ENCODE assay signal across 16 cellular contexts in genomic region chr5:9538504-9538903, GRCh38. TPM values are rescaled to one million over a fixed set of nuclear protein-coding genes. Genes with fewer than 3 reads are reported as not detected.
"Had no signal": no experiment of that assay in that cellular context is flagged by ENCODE, and none has a peak within 500 bp of the region (broad histone marks: within the 10 kb centered on the region; RNA-seq: fewer than 3 reads in every experiment).

No MANE protein-coding gene starts in this region.

- H3K36me3 ChIP-seq: adrenal gland, colonic mucosa, left lung, neutrophil, thyroid gland had no signal

- H3K4me3 Mint-ChIP-seq: activated naive CD4-positive, alpha-beta T cell treated with anti-CD3 and anti-CD28 coated beads, Interleukin-2, amount 50 U/mL, for 24 hours; naive thymus-derived CD8-positive, alpha-beta T cell; stimulated activated memory B cell treated with anti-CD40 and anti-IgM and Interleukin-4, amounts not matched to agents 10 μg/mL and 1 μg/mL and 100 μg/mL, for 72 hours had no signal

- H3K27ac ChIP-seq: adrenal gland, colonic mucosa, hepatocyte, left lung, neutrophil, thyroid gland had no signal

- H3K27ac Mint-ChIP-seq: activated naive CD4-positive, alpha-beta T cell treated with anti-CD3 and anti-CD28 coated beads, Interleukin-2, amount 50 U/mL, for 24 hours; stimulated activated memory B cell treated with anti-CD40 and anti-IgM and Interleukin-4, amounts not matched to agents 10 μg/mL and 1 μg/mL and 100 μg/mL, for 72 hours had no signal

- H3K4me1 ChIP-seq: adrenal gland, colonic mucosa, left lung, thyroid gland had no signal

- DNase-seq: activated CD4-positive, alpha-beta T cell treated with anti-CD3 and anti-CD28 coated beads for 1 hour; activated CD4-positive, alpha-beta T cell treated with anti-CD3 and anti-CD28 coated beads, Interleukin-2, amount 50 U/mL, for 48 hours; activated effector memory CD4-positive, alpha-beta T cell treated with anti-CD3 and anti-CD28 coated beads, Interleukin-2, amount 50 U/mL, for 16 hours; activated T-cell treated with anti-CD3 and anti-CD28 coated beads, Interleukin-2, amount 50 U/mL, for 48 hours; adrenal gland; colonic mucosa; kidney; left lung; mucosa of descending colon; naive thymus-derived CD8-positive, alpha-beta T cell; T1000; thyroid gland had no signal

- H3K4me1 Mint-ChIP-seq: activated naive CD4-positive, alpha-beta T cell treated with anti-CD3 and anti-CD28 coated beads, Interleukin-2, amount 50 U/mL, for 24 hours; naive thymus-derived CD8-positive, alpha-beta T cell; stimulated activated memory B cell treated with anti-CD40 and anti-IgM and Interleukin-4, amounts not matched to agents 10 μg/mL and 1 μg/mL and 100 μg/mL, for 72 hours had no signal

- ATAC-seq: left lung; mucosa of descending colon; naive thymus-derived CD8-positive, alpha-beta T cell; stimulated activated memory B cell treated with anti-CD40 and anti-IgM and Interleukin-4, amounts not matched to agents 10 μg/mL and 1 μg/mL and 100 μg/mL, for 72 hours had no signal

- H3K36me3 Mint-ChIP-seq: activated naive CD4-positive, alpha-beta T cell treated with anti-CD3 and anti-CD28 coated beads, Interleukin-2, amount 50 U/mL, for 24 hours; naive thymus-derived CD8-positive, alpha-beta T cell; stimulated activated memory B cell treated with anti-CD40 and anti-IgM and Interleukin-4, amounts not matched to agents 10 μg/mL and 1 μg/mL and 100 μg/mL, for 72 hours had no signal

- H3K9me3 Mint-ChIP-seq: activated naive CD4-positive, alpha-beta T cell treated with anti-CD3 and anti-CD28 coated beads, Interleukin-2, amount 50 U/mL, for 24 hours; naive thymus-derived CD8-positive, alpha-beta T cell; stimulated activated memory B cell treated with anti-CD40 and anti-IgM and Interleukin-4, amounts not matched to agents 10 μg/mL and 1 μg/mL and 100 μg/mL, for 72 hours had no signal

- H3K9me3 ChIP-seq: adrenal gland, colonic mucosa, left lung, mucosa of descending colon, neutrophil, thyroid gland had no signal

- H3K27me3 ChIP-seq: adrenal gland, colonic mucosa, thyroid gland had no signal

- H3K4me3 ChIP-seq: adrenal gland, colonic mucosa, hepatocyte, left lung, mucosa of descending colon, thyroid gland had no signal

RNA-seq across cellular contexts. Expression of gene SEMA5A, which starts 7.4 kb away (rescaled TPM):
- total RNA-seq: naive thymus-derived CD8-positive, alpha-beta T cell had no signal
- polyA plus RNA-seq: naive thymus-derived CD8-positive, alpha-beta T cell had no signal
